Comparison of ENCODE assay signal across 27 cellular contexts in the genomic region with DNA sequence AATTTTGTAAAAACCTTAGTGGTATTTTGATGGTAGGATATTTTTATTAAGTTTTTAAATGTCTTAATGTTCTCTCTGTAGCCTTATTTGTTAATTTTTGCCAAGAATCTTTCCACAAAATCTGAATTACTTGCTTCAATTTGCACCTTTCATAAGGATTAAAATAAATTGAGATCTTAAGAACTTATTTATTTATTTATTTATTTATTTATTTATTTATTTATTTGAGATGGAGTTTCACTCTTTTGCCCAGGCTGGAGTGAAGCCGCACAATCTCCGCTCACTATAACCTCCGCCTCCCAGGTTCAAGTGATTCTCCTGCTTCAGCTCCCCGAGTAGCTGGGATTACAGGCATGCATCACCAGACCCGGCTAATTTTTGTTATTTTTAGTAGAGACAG.
"Had no signal": no experiment of that assay in that cellular context is flagged by ENCODE, and none has a peak within 500 bp of the region (broad histone marks: within the 10 kb centered on the region; RNA-seq: fewer than 3 reads in every experiment).

No MANE protein-coding gene starts in this region.

- H2AFZ ChIP-seq: hepatocyte had no signal

- ATAC-seq: effector memory CD8-positive, alpha-beta T cell; esophagus mucosa; foreskin keratinocyte; gastrocnemius medialis; gastroesophageal sphincter; heart left ventricle; heart right ventricle had no signal

- FAIRE-seq: endometrium, frontal cortex had no signal

- H3K27me3 ChIP-seq: colonic mucosa, dorsolateral prefrontal cortex, esophagus muscularis mucosa, esophagus squamous epithelium, foreskin keratinocyte, gastrocnemius medialis, gastroesophageal sphincter, heart left ventricle, heart right ventricle, hepatocyte had no signal

- H3K4me3 ChIP-seq: colonic mucosa, coronary artery, dorsolateral prefrontal cortex, esophagus muscularis mucosa, esophagus squamous epithelium, gastrocnemius medialis, gastroesophageal sphincter, heart left ventricle, heart right ventricle, hepatocyte had no signal

- H3K9me3 ChIP-seq: colonic mucosa, esophagus muscularis mucosa, esophagus squamous epithelium, gastrocnemius medialis, gastroesophageal sphincter had no signal

- H3K4me2 ChIP-seq: hepatocyte had no signal

- DNase-seq: colonic mucosa; cortex of kidney; dermis blood vessel endothelial cell; dorsolateral prefrontal cortex; effector CD4-positive, alpha-beta T cell; effector CD8-positive, alpha-beta T cell; effector memory CD4-positive, alpha-beta T cell; effector memory CD8-positive, alpha-beta T cell; endodermal cell; erythroblast; esophagus squamous epithelium; foreskin fibroblast; foreskin keratinocyte; foreskin melanocyte; gastrocnemius medialis; glutamatergic neuron; head of caudate nucleus; heart left ventricle; heart right ventricle had no signal

- H3K27ac ChIP-seq: colonic mucosa, coronary artery, dorsolateral prefrontal cortex, epithelial cell of prostate, esophagus muscularis mucosa, esophagus squamous epithelium, foreskin keratinocyte, gastrocnemius medialis, gastroesophageal sphincter, heart left ventricle, heart right ventricle, hepatocyte had no signal

- H3K79me2 ChIP-seq: hepatocyte had no signal

- H3K4me1 ChIP-seq: esophagus squamous epithelium, foreskin keratinocyte had no signal

- H3K36me3 ChIP-seq: colonic mucosa, esophagus muscularis mucosa, esophagus squamous epithelium, gastrocnemius medialis, gastroesophageal sphincter, heart left ventricle, heart right ventricle had no signal
